ENCODE assay signal across 9 cellular contexts in genomic region chr1:12157366-12158231, GRCh38. TPM values are rescaled to one million over a fixed set of nuclear protein-coding genes. Genes with fewer than 3 reads are reported as not detected.
DNase-seq lines count a peak whose midpoint lies in the region; ATAC-seq, FAIRE-seq and TF ChIP-seq lines count a peak whose summit lies in the region.
"Had no signal": no experiment of that assay in that cellular context is flagged by ENCODE, and none has a peak within 500 bp of the region (broad histone marks: within the 10 kb centered on the region; RNA-seq: fewer than 3 reads in every experiment).

No MANE protein-coding gene starts in this region.

- CTCF ChIA-PET in CD4-positive, alpha-beta memory T cell (lab: Charles Lee; ENCODE audit: partially characterized antibody) = interaction anchor here (0.8 to 3.9 kb wide), 7 partner anchors 9 to 32 kb away, joined by 3 to 25 read pairs (median 4); partner anchors contain the start of gene TNFRSF1B
- CTCF ChIA-PET in HepG2 (lab: Yijun Ruan, JAX; ENCODE audit: low intra/inter-chr PET ratio, low total read pairs) = no interaction called here

- no peaks in the 10 kb centered on the region for H3K36me3 Mint-ChIP-seq in CD4-positive, alpha-beta memory T cell
- peaks cover 5% of the 10 kb centered on the region for H3K36me3 Mint-ChIP-seq in T-helper 2 cell treated with Interferon-gamma antibody and Interleukin-4, amounts not matched to agents 5 μg/mL and 100 μg/mL, for 36 hours (ENCODE audit: low read depth)

- H3K27me3 Mint-ChIP-seq in CD4-positive, alpha-beta memory T cell = no peaks in the 10 kb centered on the region
- H3K27me3 Mint-ChIP-seq in T-helper 2 cell treated with Interferon-gamma antibody and Interleukin-4, amounts not matched to agents 5 μg/mL and 100 μg/mL, for 36 hours (ENCODE audit: low read depth) = no peaks in the 10 kb centered on the region

- no peak overlapping the region for H3K9ac ChIP-seq in HepG2 (ENCODE audit: insufficient read depth, low read depth, low read length)

- TF ChIP-seq RAD21 in HepG2 (CRISPR knock-in tag; IDR thresholded peaks at IDR 0.05) = no peak

- TF ChIP-seq EP300 in HepG2 (IDR thresholded peaks at IDR 0.05; ENCODE audit: low read depth in 2 of 2, low read length in 2 of 2) (no peak), HepG2 (CRISPR knock-in tag; IDR thresholded peaks at IDR 0.05; ENCODE audit: borderline replicate concordance) (no peak), ovary (IDR thresholded peaks at IDR 0.05) (no peak)

- intact Hi-C loops in CD4-positive, alpha-beta memory T cell (cut with micrococcal nuclease) = loop anchor here (1.0 to 2.0 kb wide), 2 partner anchors 7 to 15 kb away; no protein-coding TSS in a partner anchor
- intact Hi-C loops in HepG2 (cut with micrococcal nuclease; ENCODE audit: unreplicated experiment) = no loop called here
- intact Hi-C loops in ovary (cut with DNase I) = no loop called here

- no peaks in the 10 kb centered on the region for H3K9me3 ChIP-seq in CD4-positive, alpha-beta memory T cell (ENCODE audit: control insufficient read depth in 1 of 2, low read length in 2 of 2)
- H3K9me3 ChIP-seq in HepG2 (ENCODE audit: low read length) (no peaks in the 10 kb centered on the region), ovary (no peaks in the 10 kb centered on the region)

- no peaks in the 10 kb centered on the region for H4K20me1 ChIP-seq in HepG2 (ENCODE audit: insufficient read depth, low read length)

- no TSS peak for BruUV-seq in HepG2 (replicated peaks; lab: Mats Ljungman, UMichigan)

- 23% methylated on average over 10 of the region's 10 CpGs for WGBS in HepG2 (ENCODE audit: low lambda C conversion rate)
- 38 to 59% (median 38%) methylated on average over 10 of the region's 10 CpGs for WGBS in ovary, 3 donors

- peaks cover 65 to 90% (median 80%) of the 10 kb centered on the region in 4 donors for H3K4me1 Mint-ChIP-seq in CD4-positive, alpha-beta memory T cell
- H3K4me1 Mint-ChIP-seq in T-helper 2 cell treated with Interferon-gamma antibody and Interleukin-4, amounts not matched to agents 5 μg/mL and 100 μg/mL, for 36 hours (ENCODE audit: low read depth) = peaks cover 70% of the 10 kb centered on the region

- H3K4me3 ChIP-seq in CD4-positive, alpha-beta memory T cell (ENCODE audit: low read length in 2 of 2) = peak overlapping the region in 1 of 2 donors; percentile 31
- H3K4me3 ChIP-seq in HepG2 (replicated peaks in 1 of 3; ENCODE audit: insufficient read depth in 1 of 3, low read depth in 2 of 3, low read length in 3 of 3) (no peak overlapping the region), ovary (no peak overlapping the region)
- H3K4me3 ChIP-seq: cardiac muscle cell had no signal

- in situ Hi-C loops in HepG2 (cut with HindIII; ENCODE audit: extremely low pct_ligation_motif_present, low pct_unique_long_range_greater_than_20kb) = no loop called here

- H3K36me3 ChIP-seq in CD4-positive, alpha-beta memory T cell (ENCODE audit: insufficient read depth, low read length) = no peaks in the 10 kb centered on the region
- no peaks in the 10 kb centered on the region for H3K36me3 ChIP-seq in HepG2 (replicated peaks in 1 of 2; ENCODE audit: control insufficient read depth in 1 of 2, insufficient read depth in 2 of 2, low read length in 2 of 2)
- H3K36me3 ChIP-seq in ovary = no peaks in the 10 kb centered on the region
- H3K36me3 ChIP-seq: cardiac muscle cell had no signal

- H3K9me3 Mint-ChIP-seq in CD4-positive, alpha-beta memory T cell = peaks cover 0 to 4% (median 0%) of the 10 kb centered on the region in 8 donors
- H3K9me3 Mint-ChIP-seq in T-helper 2 cell treated with Interferon-gamma antibody and Interleukin-4, amounts not matched to agents 5 μg/mL and 100 μg/mL, for 36 hours = no peaks in the 10 kb centered on the region

- no peaks in the 10 kb centered on the region for H3K79me2 ChIP-seq in HepG2 (ENCODE audit: insufficient read depth, low read length)

- POLR2A ChIA-PET in CD4-positive, alpha-beta memory T cell (lab: Charles Lee; ENCODE audit: partially characterized antibody) = interaction anchor here (0.8 to 50.6 kb wide), 3 partner anchors 9 to 37 kb away, joined by 3 to 1713 read pairs (median 1713); partner anchors contain the start of gene TNFRSF1B
- POLR2A ChIA-PET in HepG2 (lab: Yijun Ruan, JAX) = no interaction called here

- no peak for FAIRE-seq in HepG2 (lab: Jason Lieb, UNC)

- H2AFZ ChIP-seq in HepG2 (ENCODE audit: low read length) = no peak overlapping the region

- H3K4me1 ChIP-seq in CD4-positive, alpha-beta memory T cell (ENCODE audit: insufficient read depth, low read length) = peaks cover 93% of the 10 kb centered on the region
- H3K4me1 ChIP-seq in HepG2 (ENCODE audit: insufficient read depth, low read length) = peaks cover 25% of the 10 kb centered on the region
- H3K4me1 ChIP-seq in ovary (ENCODE audit: insufficient read depth) = peaks cover 10% of the 10 kb centered on the region

- peak overlapping the region; percentile 73 to 90 (median 78) for H3K4me3 Mint-ChIP-seq in CD4-positive, alpha-beta memory T cell
- H3K4me3 Mint-ChIP-seq in T-helper 2 cell treated with Interferon-gamma antibody and Interleukin-4, amounts not matched to agents 5 μg/mL and 100 μg/mL, for 36 hours = peak overlapping the region; percentile 80

- peak overlapping the region; percentile 88 to 99 (median 95) for H3K27ac Mint-ChIP-seq in CD4-positive, alpha-beta memory T cell
- H3K27ac Mint-ChIP-seq in T-helper 2 cell treated with Interferon-gamma antibody and Interleukin-4, amounts not matched to agents 5 μg/mL and 100 μg/mL, for 36 hours = peak overlapping the region; percentile 96

- no peak for TF ChIP-seq CTCF in HepG2 (CRISPR knock-in tag; IDR thresholded peaks at IDR 0.05)
- no peak for TF ChIP-seq CTCF in ovary (IDR thresholded peaks at IDR 0.05)

- ATAC-seq in HepG2 (no peak), GM18870 (IDR thresholded peaks at IDR 0.05; ENCODE audit: unreplicated experiment) (no peak), HG03108 (IDR thresholded peaks at IDR 0.05; ENCODE audit: unreplicated experiment) (no peak)

- peak in 2 of 5 donors; percentile 45 to 76 for DNase-seq in CD4-positive, alpha-beta memory T cell
- DNase-seq in T-helper 2 cell treated with Interferon-gamma antibody and Interleukin-4, amounts not matched to agents 5 μg/mL and 100 μg/mL, for 36 hours (ENCODE audit: low spot score) = peak; percentile 65
- DNase-seq in HepG2 (ENCODE audit: low spot score) (peak; percentile 32), ovary (no peak), glomerular visceral epithelial cell (ENCODE audit: extremely low spot score) (no peak)

- TF ChIP-seq POLR2A in GM19099 (IDR thresholded peaks at IDR 0.05; ENCODE audit: extremely low read depth, insufficient read length, low read depth) (peak; percentile 33), HepG2 (IDR thresholded peaks at IDR 0.05; ENCODE audit: insufficient read depth in 1 of 2, low read depth in 2 of 2, low read length in 2 of 2) (no peak), ovary (IDR thresholded peaks at IDR 0.05) (no peak)

- H3K27ac ChIP-seq in CD4-positive, alpha-beta memory T cell (ENCODE audit: low read depth, low read length) = peak overlapping the region; percentile 55
- H3K27ac ChIP-seq in HepG2 (ENCODE audit: extremely low read length, insufficient read depth, low read length) (no peak overlapping the region), ovary (no peak overlapping the region)
- H3K27ac ChIP-seq: cardiac muscle cell had no signal

- no peak overlapping the region for H3K4me2 ChIP-seq in HepG2 (ENCODE audit: low read depth, low read length)

- H3K27me3 ChIP-seq in CD4-positive, alpha-beta memory T cell (ENCODE audit: insufficient read depth, low read length) = no peaks in the 10 kb centered on the region
- H3K27me3 ChIP-seq in HepG2 (ENCODE audit: control insufficient read depth in 1 of 2, insufficient read depth in 2 of 2, low read length in 2 of 2) = no peaks in the 10 kb centered on the region; a peak in 1 of 5 replicates
- H3K27me3 ChIP-seq in ovary = no peaks in the 10 kb centered on the region
- H3K27me3 ChIP-seq: cardiac muscle cell had no signal

RNA-seq across cellular contexts. Expression of gene TNFRSF1B, which starts 9.2 kb away (rescaled TPM):
- total RNA-seq in CD4-positive, alpha-beta memory T cell = 100 to 1,000 TPM; 111 TPM
- polyA plus RNA-seq in CD4-positive, alpha-beta memory T cell = 100 to 1,000 TPM; 150 to 201 TPM
- 0.04 TPM in 1 of 2 replicates, not detected in the other for total RNA-seq in HepG2 (2016; rRNA removed; fragmentation: Illumina TruSeq; extraction: Trizol)
- total RNA-seq in HepG2 (2016; cell fraction: cytosol; rRNA removed; fragmentation: Illumina TruSeq; extraction: Trizol; ENCODE audit: low read depth) = not detected in 2 replicates
- not detected in 2 replicates for total RNA-seq in HepG2 (2016; cell fraction: insoluble cytoplasmic fraction; rRNA removed; fragmentation: Illumina TruSeq; extraction: Trizol)
- not detected in 2 replicates for total RNA-seq in HepG2 (2016; cell fraction: membrane; rRNA removed; fragmentation: Illumina TruSeq; extraction: Trizol)
- total RNA-seq in HepG2 (2016; cell fraction: nucleus; rRNA removed; fragmentation: Illumina TruSeq; extraction: Trizol) = not detected in 2 replicates
- 0.11 and 0.29 TPM in 2 replicates for polyA plus RNA-seq in HepG2 (2011; rRNA removed)
- 0.05 and 0.07 TPM in 2 replicates for polyA plus RNA-seq in HepG2 (2011; cell fraction: cytosol; rRNA removed)
- polyA plus RNA-seq in HepG2 (2011; cell fraction: nucleus; rRNA removed) = 0.05 TPM in 2 replicates
- not detected in 2 replicates for polyA plus RNA-seq in HepG2 (2012)
- polyA plus RNA-seq in HepG2 (2016; cell fraction: cytosol; fragmentation: Illumina TruSeq; extraction: Trizol; ENCODE audit: low read depth) = not detected in 2 replicates
- polyA plus RNA-seq in HepG2 (2016; cell fraction: insoluble cytoplasmic fraction; fragmentation: Illumina TruSeq; extraction: Trizol; ENCODE audit: low read depth) = not detected in 2 replicates
- not detected in 2 replicates for polyA plus RNA-seq in HepG2 (2016; cell fraction: membrane; fragmentation: Illumina TruSeq; extraction: Trizol; ENCODE audit: low read depth)
- polyA plus RNA-seq in HepG2 (2016; cell fraction: nucleus; fragmentation: Illumina TruSeq; extraction: Trizol; ENCODE audit: insufficient read depth, low read depth) = not detected in 2 replicates
- polyA minus RNA-seq in HepG2 (2011; rRNA and poly(A)+ RNA removed; ENCODE audit: low replicate concordance) = 0.14 and 1.1 TPM in 2 replicates
- not detected in 2 replicates for polyA minus RNA-seq in HepG2 (2011; cell fraction: cytosol; rRNA and poly(A)+ RNA removed)
- 0.90 TPM in 1 of 2 replicates, not detected in the other for polyA minus RNA-seq in HepG2 (2011; cell fraction: nucleus; rRNA and poly(A)+ RNA removed)
- total RNA-seq in ovary = 10 to 100 TPM; 11.4 to 27.6 (median 21.6) TPM
- 10 to 100 TPM; 10.3 to 14.3 TPM for polyA plus RNA-seq in ovary
- polyA plus RNA-seq: cardiac muscle cell had no signal

Comparison
In these comparisons a context has a peak if more than half of its experiments do, and no peak if none do; other contexts are left out.
1. DNase-seq: peak in T-helper 2 cell treated with Interferon-gamma antibody and Interleukin-4, amounts not matched to agents 5 μg/mL and 100 μg/mL, for 36 hours (single experiment) and HepG2 (single experiment); none in ovary (0 of 5) and glomerular visceral epithelial cell (single experiment).
2. RNA of gene TNFRSF1B, which starts 9.2 kb away (total RNA-seq): 111 TPM in CD4-positive, alpha-beta memory T cell and 11.4 to 27.6 TPM in ovary; 0.04 TPM in HepG2; every median in the first group is over 10 times any median in the second.